9 cellular contexts compared by ENCODE assay signal in the genomic region with DNA sequence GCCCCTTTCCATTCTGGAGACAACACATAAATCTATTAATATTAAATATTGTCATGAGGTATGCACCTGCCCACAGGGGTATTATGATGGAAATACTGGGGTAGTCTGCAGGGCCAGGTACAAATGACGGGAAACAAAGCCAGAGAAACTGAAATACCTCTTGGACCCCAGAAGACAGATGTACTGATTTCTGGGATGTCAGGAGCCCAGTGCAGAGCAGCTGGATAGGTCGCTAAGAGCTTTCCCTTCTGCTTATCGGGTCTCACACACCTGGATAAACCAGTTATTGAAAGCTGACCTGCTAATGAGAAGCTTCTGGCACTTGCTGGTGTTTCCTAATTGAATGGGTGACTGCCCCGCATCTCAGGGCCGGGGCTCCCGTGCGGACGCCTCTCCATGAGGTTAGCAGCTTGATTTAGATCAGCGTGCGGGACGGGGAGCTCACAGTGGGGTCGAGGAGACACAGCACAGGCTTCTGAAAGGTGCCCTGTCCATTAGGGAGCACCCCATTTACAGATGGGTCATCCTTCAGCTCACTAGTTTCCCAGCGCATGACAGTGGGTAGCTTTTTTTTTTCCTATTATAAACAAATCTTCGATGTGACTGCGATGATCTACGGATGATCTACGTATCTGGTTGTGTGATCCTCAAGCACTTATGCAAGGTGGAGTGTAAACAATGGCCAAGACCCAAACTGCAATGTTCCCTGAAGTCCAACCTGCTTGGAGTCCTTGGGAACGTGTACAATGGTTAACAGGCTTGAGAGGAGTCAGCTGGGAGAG. TPM values are rescaled to one million over a fixed set of nuclear protein-coding genes. Genes with fewer than 3 reads are reported as not detected.
A peak's percentile ranks its signal among the peaks of the same experiment; 100 is the strongest.
DNase-seq lines count a peak whose midpoint lies in the region; ATAC-seq and TF ChIP-seq lines count a peak whose summit lies in the region.
"Had no signal": no experiment of that assay in that cellular context is flagged by ENCODE, and none has a peak within 500 bp of the region (broad histone marks: within the 10 kb centered on the region; RNA-seq: fewer than 3 reads in every experiment).

No MANE protein-coding gene starts in this region.

- H3K27ac Mint-ChIP-seq in activated naive CD8-positive, alpha-beta T cell, result peak overlapping the region; percentile 91

- H3K27ac ChIP-seq in suprapubic skin, result peak overlapping the region; percentile 96

- 84% methylated on average over 18 of the region's 18 CpGs for WGBS in suprapubic skin

- H3K36me3 Mint-ChIP-seq in activated T-cell treated with anti-CD3 and anti-CD28 coated beads, Interleukin-2, amount 50 U/mL, for 4 hours (ENCODE audit: insufficient read depth), result peaks cover 7% of the 10 kb centered on the region
- no peaks in the 10 kb centered on the region for H3K36me3 Mint-ChIP-seq in activated naive CD8-positive, alpha-beta T cell

- no peak for DNase-seq in activated T-cell treated with anti-CD3 and anti-CD28 coated beads, Interleukin-2, amount 50 U/mL, for 4 hours
- DNase-seq in activated T-cell treated with anti-CD3 and anti-CD28 coated beads for 4 hours, result no peak
- peak; percentile 21 for DNase-seq in iris pigment epithelial cell (ENCODE audit: low read depth)
- no peak for DNase-seq in suprapubic skin (ENCODE audit: low spot score in 2 of 2)
- DNase-seq in stimulated activated CD4-positive, alpha-beta T cell treated with anti-CD3 and anti-CD28 coated beads, Interleukin-4, amount 100 ng/mL, for 1 hour, result no peak
- DNase-seq: NCI-H1048 had no signal

- ATAC-seq in activated T-cell treated with anti-CD3 and anti-CD28 coated beads, Interleukin-2, amount 50 U/mL, for 4 hours, result no peak
- no peak for ATAC-seq in GM18858 (IDR thresholded peaks at IDR 0.05; ENCODE audit: unreplicated experiment)
- no peak for ATAC-seq in HG03520 (IDR thresholded peaks at IDR 0.05; ENCODE audit: unreplicated experiment)

- no peaks in the 10 kb centered on the region for H3K9me3 Mint-ChIP-seq in activated T-cell treated with anti-CD3 and anti-CD28 coated beads, Interleukin-2, amount 50 U/mL, for 4 hours
- H3K9me3 Mint-ChIP-seq in activated naive CD8-positive, alpha-beta T cell (ENCODE audit: low read depth), result no peaks in the 10 kb centered on the region

- H3K36me3 ChIP-seq in suprapubic skin, result no peaks in the 10 kb centered on the region

- H3K4me1 ChIP-seq in suprapubic skin, result peaks cover 45% of the 10 kb centered on the region

- peak overlapping the region; percentile 81 for H3K4me3 Mint-ChIP-seq in activated T-cell treated with anti-CD3 and anti-CD28 coated beads, Interleukin-2, amount 50 U/mL, for 4 hours
- H3K4me3 Mint-ChIP-seq in activated naive CD8-positive, alpha-beta T cell, result peak overlapping the region; percentile 90

- no peaks in the 10 kb centered on the region for H3K27me3 Mint-ChIP-seq in activated T-cell treated with anti-CD3 and anti-CD28 coated beads, Interleukin-2, amount 50 U/mL, for 4 hours (ENCODE audit: low read depth)
- no peaks in the 10 kb centered on the region for H3K27me3 Mint-ChIP-seq in activated naive CD8-positive, alpha-beta T cell

- TF ChIP-seq EP300 in suprapubic skin (IDR thresholded peaks at IDR 0.05), result no peak

- H3K9me3 ChIP-seq in suprapubic skin, result no peaks in the 10 kb centered on the region

- peak overlapping the region; percentile 93 for H3K4me3 ChIP-seq in suprapubic skin

- no peak for TF ChIP-seq POLR2A in suprapubic skin (IDR thresholded peaks at IDR 0.05)

- H3K4me1 Mint-ChIP-seq in activated T-cell treated with anti-CD3 and anti-CD28 coated beads, Interleukin-2, amount 50 U/mL, for 4 hours (ENCODE audit: low read depth), result peaks cover 36% of the 10 kb centered on the region
- H3K4me1 Mint-ChIP-seq in activated naive CD8-positive, alpha-beta T cell (ENCODE audit: low read depth), result peaks cover 41% of the 10 kb centered on the region

- no peaks in the 10 kb centered on the region for H3K27me3 ChIP-seq in suprapubic skin

- TF ChIP-seq CTCF in suprapubic skin (IDR thresholded peaks at IDR 0.05), result no peak

RNA-seq across cellular contexts. Expression of a gene that starts 1.5 kb away (rescaled TPM):
- 10 to 100 TPM; 46.9 to 58.1 (median 47.9) TPM for total RNA-seq in activated T-cell treated with anti-CD3 and anti-CD28 coated beads, Interleukin-2, amount 50 U/mL, for 4 hours
- total RNA-seq in suprapubic skin, result 100 to 1,000 TPM in 2 of 4 donors, 10 to 100 TPM in 2; 32.0 to 130 (median 95.3) TPM
